11 cellular contexts compared by ENCODE assay signal in the genomic region with DNA sequence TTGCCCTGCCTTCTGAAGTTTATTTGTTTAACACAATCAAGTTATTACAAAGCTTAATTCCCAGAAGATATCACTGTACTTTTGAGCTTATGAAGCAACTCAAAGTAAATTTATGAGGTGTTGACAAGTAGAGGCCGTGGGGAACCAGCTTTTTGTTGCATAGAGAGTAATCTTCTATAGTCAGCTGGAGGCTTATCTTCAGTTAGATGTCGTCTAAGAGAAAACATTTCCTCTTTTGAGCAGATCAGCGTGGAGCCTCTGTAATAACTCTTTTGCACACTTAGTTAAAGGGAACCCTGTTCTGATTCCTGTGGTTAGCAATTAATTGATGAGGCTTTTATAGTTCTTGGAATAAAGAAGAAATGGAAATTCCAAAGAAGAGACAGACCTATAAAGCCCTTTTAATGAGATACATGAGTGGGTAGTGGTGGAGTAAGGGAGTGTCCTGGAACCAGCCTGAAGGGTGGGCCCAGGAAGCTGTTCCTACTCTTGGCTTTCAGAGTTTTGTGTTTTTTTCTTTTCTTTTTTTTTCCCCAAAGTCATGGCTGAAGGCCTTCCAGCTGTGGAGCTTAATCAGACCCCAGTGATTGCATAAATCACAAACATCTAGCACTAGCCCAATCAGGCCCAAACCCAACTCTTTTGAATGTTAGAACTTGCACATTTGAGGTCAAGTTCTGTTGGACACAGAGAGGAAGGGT. TPM values are rescaled to one million over a fixed set of nuclear protein-coding genes. Genes with fewer than 3 reads are reported as not detected.
DNase-seq lines count a peak whose midpoint lies in the region; ATAC-seq and TF ChIP-seq lines count a peak whose summit lies in the region.
"Had no signal": no experiment of that assay in that cellular context is flagged by ENCODE, and none has a peak within 500 bp of the region (broad histone marks: within the 10 kb centered on the region; RNA-seq: fewer than 3 reads in every experiment).

No MANE protein-coding gene starts in this region.

- peaks cover 10% of the 10 kb centered on the region for H3K4me1 Mint-ChIP-seq in activated T-cell treated with anti-CD3 and anti-CD28 coated beads, Interleukin-2, amount 50 U/mL, for 72 hours (ENCODE audit: low read depth)
- H3K4me1 Mint-ChIP-seq: activated CD8-positive, alpha-beta memory T cell treated with anti-CD3 and anti-CD28 coated beads, Interleukin-2, amount 10 ng/mL, durations not matched to agents 7 days and 5 days had no signal

- H3K27me3 Mint-ChIP-seq in activated T-cell treated with anti-CD3 and anti-CD28 coated beads, Interleukin-2, amount 50 U/mL, for 72 hours (ENCODE audit: low read depth), result no peaks in the 10 kb centered on the region

- H3K4me1 ChIP-seq in Panc1 (ENCODE audit: control insufficient read depth, insufficient read depth, low read length), result peaks cover 23% of the 10 kb centered on the region

- in situ Hi-C loops in Panc1 (cut with HindIII; ENCODE audit: low pct_unique_long_range_greater_than_20kb, low sequenced_read_pairs), result no loop called here

- no peak for TF ChIP-seq CTCF in Panc1 (IDR thresholded peaks at IDR 0.05)
- no peak for TF ChIP-seq CTCF in fibroblast of villous mesenchyme (IDR thresholded peaks at IDR 0.05; ENCODE audit: insufficient read depth, low read depth, low read length)

- H3K4me3 ChIP-seq in Panc1 (ENCODE audit: low read depth in 2 of 2, low read length in 2 of 2) (no peak overlapping the region), fibroblast of villous mesenchyme (ENCODE audit: low read depth, low read length) (no peak overlapping the region), skeletal muscle cell (ENCODE audit: low read depth, low read length) (no peak overlapping the region)

- H3K27ac ChIP-seq in Panc1 (ENCODE audit: low read length), result peak overlapping the region; percentile 79

- no peaks in the 10 kb centered on the region for H3K36me3 ChIP-seq in Panc1 (ENCODE audit: control insufficient read depth, insufficient read depth, low read length)

- no peak overlapping the region for H3K27ac Mint-ChIP-seq in activated T-cell treated with anti-CD3 and anti-CD28 coated beads, Interleukin-2, amount 50 U/mL, for 72 hours
- H3K27ac Mint-ChIP-seq: activated CD8-positive, alpha-beta memory T cell treated with anti-CD3 and anti-CD28 coated beads, Interleukin-2, amount 10 ng/mL, durations not matched to agents 7 days and 5 days; effector memory CD8-positive, alpha-beta T cell had no signal

- H3K4me3 Mint-ChIP-seq in activated T-cell treated with anti-CD3 and anti-CD28 coated beads, Interleukin-2, amount 50 U/mL, for 72 hours, result no peak overlapping the region
- H3K4me3 Mint-ChIP-seq: activated CD8-positive, alpha-beta memory T cell treated with anti-CD3 and anti-CD28 coated beads, Interleukin-2, amount 10 ng/mL, durations not matched to agents 7 days and 5 days; effector memory CD8-positive, alpha-beta T cell had no signal

- H3K36me3 Mint-ChIP-seq in activated T-cell treated with anti-CD3 and anti-CD28 coated beads, Interleukin-2, amount 50 U/mL, for 72 hours (ENCODE audit: insufficient read depth in 2 of 2), result no peaks in the 10 kb centered on the region
- H3K36me3 Mint-ChIP-seq: activated CD8-positive, alpha-beta memory T cell treated with anti-CD3 and anti-CD28 coated beads, Interleukin-2, amount 10 ng/mL, durations not matched to agents 7 days and 5 days had no signal

- H3K27me3 ChIP-seq in Panc1 (ENCODE audit: control insufficient read depth, insufficient read depth, low read length), result no peaks in the 10 kb centered on the region

- no TSS peak for BruUV-seq in Panc1 (replicated peaks; lab: Mats Ljungman, UMichigan)

- no peaks in the 10 kb centered on the region for H3K9me3 Mint-ChIP-seq in activated T-cell treated with anti-CD3 and anti-CD28 coated beads, Interleukin-2, amount 50 U/mL, for 72 hours
- H3K9me3 Mint-ChIP-seq: effector memory CD8-positive, alpha-beta T cell had no signal

- no peak for ATAC-seq in Panc1
- ATAC-seq in HG03025 (IDR thresholded peaks at IDR 0.05; ENCODE audit: low FRiP score, unreplicated experiment), result no peak
- no peak for ATAC-seq in GM21367 (IDR thresholded peaks at IDR 0.05; ENCODE audit: unreplicated experiment)
- ATAC-seq in activated T-cell treated with anti-CD3 and anti-CD28 coated beads, Interleukin-2, amount 50 U/mL, for 72 hours (replicated peaks in 1 of 2), result no peak
- ATAC-seq: activated CD8-positive, alpha-beta memory T cell treated with anti-CD3 and anti-CD28 coated beads, Interleukin-2, amount 10 ng/mL, durations not matched to agents 7 days and 5 days; effector memory CD8-positive, alpha-beta T cell; stimulated activated naive CD8-positive, alpha-beta T cell treated with anti-CD3 and anti-CD28 coated beads, Interleukin-15, Interleukin-2, amounts not matched to agents 100 U/mL and 50 U/mL, for 24 hours had no signal

- POLR2A ChIA-PET in Panc1 (lab: Charles Lee), result no interaction called here

- intact Hi-C loops in Panc1 (cut with micrococcal nuclease; ENCODE audit: unreplicated experiment), result no loop called here

- no peaks in the 10 kb centered on the region for H3K9me3 ChIP-seq in Panc1 (ENCODE audit: control insufficient read depth, insufficient read depth, low read depth, low read length)

- DNase-seq in EL, result peak; percentile 88
- no peak for DNase-seq in Panc1 (ENCODE audit: low read depth, low spot score)
- peak; percentile 99 for DNase-seq in fibroblast of villous mesenchyme (ENCODE audit: low read depth)
- DNase-seq in skeletal muscle cell (ENCODE audit: low read depth), result peak; percentile 85
- no peak for DNase-seq in activated T-cell treated with anti-CD3 and anti-CD28 coated beads, Interleukin-2, amount 50 U/mL, for 72 hours
- DNase-seq in HK-2 (ENCODE audit: unreplicated experiment), result no peak
- DNase-seq: activated CD8-positive, alpha-beta memory T cell treated with anti-CD3 and anti-CD28 coated beads, Interleukin-2, amount 10 ng/mL, durations not matched to agents 7 days and 5 days; effector memory CD8-positive, alpha-beta T cell; stimulated activated naive CD8-positive, alpha-beta T cell treated with anti-CD3 and anti-CD28 coated beads, Interleukin-15, Interleukin-2, amounts not matched to agents 100 U/mL and 50 U/mL, for 24 hours had no signal

- CTCF ChIA-PET in Panc1 (lab: Charles Lee), result interaction anchor here (0.6 kb wide), 1 partner anchor 847 kb away, joined by 6 read pairs; the partner anchor contains the start of gene KANSL1

RNA-seq across cellular contexts. Expression of gene MAP3K14, which starts 28.9 kb away (rescaled TPM):
- total RNA-seq in Panc1 (2021; ENCODE audit: unreplicated experiment), result 80.8 TPM
- polyA plus RNA-seq in Panc1 (2012; ENCODE audit: insufficient read length), result 60.3 TPM
- 1.6 and 1.7 TPM in 2 replicates for total RNA-seq in fibroblast of villous mesenchyme
- total RNA-seq in activated T-cell treated with anti-CD3 and anti-CD28 coated beads, Interleukin-2, amount 50 U/mL, for 72 hours, result 10 to 100 TPM; 71.8 to 78.0 TPM

Comparison
In these comparisons a context has a peak if more than half of its experiments do, and no peak if none do; other contexts are left out.
1. DNase-seq: peak in EL (single experiment), fibroblast of villous mesenchyme (single experiment) and skeletal muscle cell (single experiment); none in Panc1 (single experiment), activated T-cell treated with anti-CD3 and anti-CD28 coated beads, Interleukin-2, amount 50 U/mL, for 72 hours (0 of 2) and HK-2 (single experiment).
2. RNA of gene MAP3K14, which starts 28.9 kb away (total RNA-seq): 80.8 TPM in Panc1 (single experiment) and 71.8 to 78.0 TPM in activated T-cell treated with anti-CD3 and anti-CD28 coated beads, Interleukin-2, amount 50 U/mL, for 72 hours; 1.6 to 1.7 TPM in fibroblast of villous mesenchyme; every median in the first group is over 10 times any median in the second.